1 cellular context compared by ENCODE assay signal in genomic region chr12:118052324-118053070, GRCh38.
A peak's percentile ranks its signal among the peaks of the same experiment; 100 is the strongest.
TF ChIP-seq lines count a peak whose summit lies in the region.

No MANE protein-coding gene starts in this region.

TF ChIP-seq in HepG2, 621 proteins besides CTCF, POLR2A, EP300 and RAD21 (continued from another document and continues in another):
- TF ChIP-seq RFX1 (IDR thresholded peaks at IDR 0.05): no peak
- TF ChIP-seq ZNF275 (CRISPR knock-in tag; IDR thresholded peaks at IDR 0.05; ENCODE audit: borderline replicate concordance): peak; percentile 60; the same call in 1 of the 2 replicates
- peak; percentile 91 for TF ChIP-seq POGZ (CRISPR knock-in tag; IDR thresholded peaks at IDR 0.05)
- peak; percentile 85; the same call in 1 of the 2 replicates for TF ChIP-seq SIN3A (IDR thresholded peaks at IDR 0.05; ENCODE audit: borderline replicate concordance, low read depth, low read length)
- TF ChIP-seq ZNF790 (CRISPR knock-in tag; IDR thresholded peaks at IDR 0.05; ENCODE audit: borderline replicate concordance): no peak
- no peak for TF ChIP-seq PBX3 (CRISPR knock-in tag; IDR thresholded peaks at IDR 0.05; ENCODE audit: borderline replicate concordance)
- 0 out of 2 replicates have a peak, but pooled peaks have one; percentile 9 for TF ChIP-seq HOXA5 (CRISPR knock-in tag; IDR thresholded peaks at IDR 0.05)
- peak; percentile 80; the same call in 1 of the 2 replicates for TF ChIP-seq ZNF205 (CRISPR knock-in tag; IDR thresholded peaks at IDR 0.05)
- no peak for TF ChIP-seq ATM (IDR thresholded peaks at IDR 0.05; ENCODE audit: borderline replicate concordance)
- peak; percentile 58 for TF ChIP-seq ZNF777 (CRISPR knock-in tag; IDR thresholded peaks at IDR 0.05)
- TF ChIP-seq PRDM15 (CRISPR knock-in tag; IDR thresholded peaks at IDR 0.05): no peak
- TF ChIP-seq, protein P1, sequence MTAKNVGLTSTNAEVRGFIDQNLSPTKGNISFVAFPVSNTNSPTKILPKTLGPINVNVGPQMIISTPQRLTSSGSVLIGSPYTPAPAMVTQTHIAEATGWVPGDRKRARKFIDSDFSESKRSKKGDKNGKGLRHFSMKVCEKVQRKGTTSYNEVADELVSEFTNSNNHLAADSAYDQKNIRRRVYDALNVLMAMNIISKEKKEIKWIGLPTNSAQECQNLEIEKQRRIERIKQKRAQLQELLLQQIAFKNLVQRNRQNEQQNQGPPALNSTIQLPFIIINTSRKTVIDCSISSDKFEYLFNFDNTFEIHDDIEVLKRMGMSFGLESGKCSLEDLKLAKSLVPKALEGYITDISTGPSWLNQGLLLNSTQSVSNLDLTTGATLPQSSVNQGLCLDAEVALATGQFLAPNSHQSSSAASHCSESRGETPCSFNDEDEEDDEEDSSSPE (CRISPR knock-in tag; IDR thresholded peaks at IDR 0.05): no peak
- TF ChIP-seq NFYB (CRISPR knock-in tag; IDR thresholded peaks at IDR 0.05): no peak
- no peak for TF ChIP-seq MTF1 (CRISPR knock-in tag; IDR thresholded peaks at IDR 0.05)
- no peak for TF ChIP-seq SRF (IDR thresholded peaks at IDR 0.05; ENCODE audit: low read depth, low read length)
- TF ChIP-seq, protein P2, sequence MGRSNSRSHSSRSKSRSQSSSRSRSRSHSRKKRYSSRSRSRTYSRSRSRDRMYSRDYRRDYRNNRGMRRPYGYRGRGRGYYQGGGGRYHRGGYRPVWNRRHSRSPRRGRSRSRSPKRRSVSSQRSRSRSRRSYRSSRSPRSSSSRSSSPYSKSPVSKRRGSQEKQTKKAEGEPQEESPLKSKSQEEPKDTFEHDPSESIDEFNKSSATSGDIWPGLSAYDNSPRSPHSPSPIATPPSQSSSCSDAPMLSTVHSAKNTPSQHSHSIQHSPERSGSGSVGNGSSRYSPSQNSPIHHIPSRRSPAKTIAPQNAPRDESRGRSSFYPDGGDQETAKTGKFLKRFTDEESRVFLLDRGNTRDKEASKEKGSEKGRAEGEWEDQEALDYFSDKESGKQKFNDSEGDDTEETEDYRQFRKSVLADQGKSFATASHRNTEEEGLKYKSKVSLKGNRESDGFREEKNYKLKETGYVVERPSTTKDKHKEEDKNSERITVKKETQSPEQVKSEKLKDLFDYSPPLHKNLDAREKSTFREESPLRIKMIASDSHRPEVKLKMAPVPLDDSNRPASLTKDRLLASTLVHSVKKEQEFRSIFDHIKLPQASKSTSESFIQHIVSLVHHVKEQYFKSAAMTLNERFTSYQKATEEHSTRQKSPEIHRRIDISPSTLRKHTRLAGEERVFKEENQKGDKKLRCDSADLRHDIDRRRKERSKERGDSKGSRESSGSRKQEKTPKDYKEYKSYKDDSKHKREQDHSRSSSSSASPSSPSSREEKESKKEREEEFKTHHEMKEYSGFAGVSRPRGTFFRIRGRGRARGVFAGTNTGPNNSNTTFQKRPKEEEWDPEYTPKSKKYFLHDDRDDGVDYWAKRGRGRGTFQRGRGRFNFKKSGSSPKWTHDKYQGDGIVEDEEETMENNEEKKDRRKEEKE (IDR thresholded peaks at IDR 0.05): no peak
- TF ChIP-seq HMG20B (CRISPR knock-in tag; conservative IDR thresholded peaks at IDR 0.05): peak; percentile 91
- no peak for TF ChIP-seq ZNF530 (CRISPR knock-in tag; IDR thresholded peaks at IDR 0.05; ENCODE audit: low read depth)
- peak; percentile 82 for TF ChIP-seq THAP11 (CRISPR knock-in tag; IDR thresholded peaks at IDR 0.05)
- TF ChIP-seq GABPB1 (CRISPR knock-in tag; IDR thresholded peaks at IDR 0.05): peak; percentile 57; the same call in 1 of the 2 replicates
- peak; percentile 39; the same call in 1 of the 2 replicates for TF ChIP-seq SP4 (CRISPR knock-in tag; IDR thresholded peaks at IDR 0.05)
- no peak for TF ChIP-seq NFYC (CRISPR knock-in tag; IDR thresholded peaks at IDR 0.05)
- TF ChIP-seq ZNF101 (CRISPR knock-in tag; IDR thresholded peaks at IDR 0.05; ENCODE audit: borderline replicate concordance, low read depth): no peak
- TF ChIP-seq TCF12 (IDR thresholded peaks at IDR 0.05): no peak
- TF ChIP-seq TCF12 (CRISPR knock-in tag; IDR thresholded peaks at IDR 0.05): 0 out of 2 replicates have a peak, but pooled peaks have one; percentile 4
- TF ChIP-seq MEIS1 (CRISPR knock-in tag; IDR thresholded peaks at IDR 0.05; ENCODE audit: borderline replicate concordance): peak; percentile 90; the same call in 1 of the 2 replicates
- peak; percentile 75 for TF ChIP-seq MEIS2 (CRISPR knock-in tag; IDR thresholded peaks at IDR 0.05)
- no peak for TF ChIP-seq CBX2 (IDR thresholded peaks at IDR 0.05; ENCODE audit: low read depth, low read length)
- TF ChIP-seq CBX2 (CRISPR knock-in tag; IDR thresholded peaks at IDR 0.05; ENCODE audit: low read depth): no peak
- TF ChIP-seq, protein P3, sequence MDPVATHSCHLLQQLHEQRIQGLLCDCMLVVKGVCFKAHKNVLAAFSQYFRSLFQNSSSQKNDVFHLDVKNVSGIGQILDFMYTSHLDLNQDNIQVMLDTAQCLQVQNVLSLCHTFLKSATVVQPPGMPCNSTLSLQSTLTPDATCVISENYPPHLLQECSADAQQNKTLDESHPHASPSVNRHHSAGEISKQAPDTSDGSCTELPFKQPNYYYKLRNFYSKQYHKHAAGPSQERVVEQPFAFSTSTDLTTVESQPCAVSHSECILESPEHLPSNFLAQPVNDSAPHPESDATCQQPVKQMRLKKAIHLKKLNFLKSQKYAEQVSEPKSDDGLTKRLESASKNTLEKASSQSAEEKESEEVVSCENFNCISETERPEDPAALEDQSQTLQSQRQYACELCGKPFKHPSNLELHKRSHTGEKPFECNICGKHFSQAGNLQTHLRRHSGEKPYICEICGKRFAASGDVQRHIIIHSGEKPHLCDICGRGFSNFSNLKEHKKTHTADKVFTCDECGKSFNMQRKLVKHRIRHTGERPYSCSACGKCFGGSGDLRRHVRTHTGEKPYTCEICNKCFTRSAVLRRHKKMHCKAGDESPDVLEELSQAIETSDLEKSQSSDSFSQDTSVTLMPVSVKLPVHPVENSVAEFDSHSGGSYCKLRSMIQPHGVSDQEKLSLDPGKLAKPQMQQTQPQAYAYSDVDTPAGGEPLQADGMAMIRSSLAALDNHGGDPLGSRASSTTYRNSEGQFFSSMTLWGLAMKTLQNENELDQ (CRISPR knock-in tag; IDR thresholded peaks at IDR 0.05; ENCODE audit: borderline replicate concordance): no peak
- TF ChIP-seq ZBTB37 (CRISPR knock-in tag; IDR thresholded peaks at IDR 0.05): peak; percentile 45; the same call in 1 of the 2 replicates
- TF ChIP-seq CHD2 (IDR thresholded peaks at IDR 0.05; ENCODE audit: low read depth, low read length): no peak; the same call in 1 of the 2 replicates
- no peak for TF ChIP-seq ZNF558 (CRISPR knock-in tag; IDR thresholded peaks at IDR 0.05; ENCODE audit: borderline replicate concordance)
- TF ChIP-seq, protein P4, sequence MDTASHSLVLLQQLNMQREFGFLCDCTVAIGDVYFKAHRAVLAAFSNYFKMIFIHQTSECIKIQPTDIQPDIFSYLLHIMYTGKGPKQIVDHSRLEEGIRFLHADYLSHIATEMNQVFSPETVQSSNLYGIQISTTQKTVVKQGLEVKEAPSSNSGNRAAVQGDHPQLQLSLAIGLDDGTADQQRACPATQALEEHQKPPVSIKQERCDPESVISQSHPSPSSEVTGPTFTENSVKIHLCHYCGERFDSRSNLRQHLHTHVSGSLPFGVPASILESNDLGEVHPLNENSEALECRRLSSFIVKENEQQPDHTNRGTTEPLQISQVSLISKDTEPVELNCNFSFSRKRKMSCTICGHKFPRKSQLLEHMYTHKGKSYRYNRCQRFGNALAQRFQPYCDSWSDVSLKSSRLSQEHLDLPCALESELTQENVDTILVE (CRISPR knock-in tag; IDR thresholded peaks at IDR 0.05): 0 out of 2 replicates have a peak, but pooled peaks have one; percentile 57
- no peak for TF ChIP-seq MBD4 (IDR thresholded peaks at IDR 0.05; ENCODE audit: borderline replicate concordance, low read length)
- TF ChIP-seq UBTF (CRISPR knock-in tag; IDR thresholded peaks at IDR 0.05): peak; percentile 81
- no peak; the same call in 1 of the 2 replicates for TF ChIP-seq ZNF34 (CRISPR knock-in tag; IDR thresholded peaks at IDR 0.05; ENCODE audit: borderline replicate concordance)
- no peak for TF ChIP-seq CAMTA2 (CRISPR knock-in tag; IDR thresholded peaks at IDR 0.05; ENCODE audit: borderline replicate concordance)
- peak; percentile 82 for TF ChIP-seq ELF3 (CRISPR knock-in tag; IDR thresholded peaks at IDR 0.05)
- peak; percentile 35; the same call in 1 of the 2 replicates for TF ChIP-seq MAZ (IDR thresholded peaks at IDR 0.05; ENCODE audit: borderline replicate concordance, low read depth, low read length)
- TF ChIP-seq MAZ (CRISPR knock-in tag; IDR thresholded peaks at IDR 0.05; ENCODE audit: low read depth): peak; percentile 72
- TF ChIP-seq GATAD2A (CRISPR knock-in tag; IDR thresholded peaks at IDR 0.05): peak; percentile 98
- peak; percentile 98 for TF ChIP-seq CEBPG (CRISPR knock-in tag; IDR thresholded peaks at IDR 0.05)
- 0 out of 2 replicates have a peak, but pooled peaks have one; percentile 35 for TF ChIP-seq ZNF639 (CRISPR knock-in tag; conservative IDR thresholded peaks at IDR 0.05)
- no peak for TF ChIP-seq ZBTB20 (CRISPR knock-in tag; IDR thresholded peaks at IDR 0.05; ENCODE audit: borderline replicate concordance, low read depth)
- no peak for TF ChIP-seq ZKSCAN5 (CRISPR knock-in tag; IDR thresholded peaks at IDR 0.05)
